In genomic region chr11:85647604-85648299, GRCh38 we compare ENCODE assay signal across 9 cellular contexts. TPM values are rescaled to one million over a fixed set of nuclear protein-coding genes. Genes with fewer than 3 reads are reported as not detected.
DNase-seq lines count a peak whose midpoint lies in the region; ATAC-seq, FAIRE-seq and TF ChIP-seq lines count a peak whose summit lies in the region.
"Had no signal": no experiment of that assay in that cellular context is flagged by ENCODE, and none has a peak within 500 bp of the region (broad histone marks: within the 10 kb centered on the region; RNA-seq: fewer than 3 reads in every experiment).

Gene TMEM126A (plus strand): TSS chr11:85647967. CDS start chr11:85650256, 2,289 bp downstream.

- peaks cover 22% of the 10 kb centered on the region for H3K4me1 Mint-ChIP-seq in activated CD4-positive, alpha-beta T cell treated with anti-CD3 and anti-CD28 coated beads for 36 hours
- H3K4me1 Mint-ChIP-seq in chondrocyte (ENCODE audit: low read depth) = peaks cover 20% of the 10 kb centered on the region

- intact Hi-C loops in activated CD4-positive, alpha-beta T cell treated with anti-CD3 and anti-CD28 coated beads for 36 hours (cut with DNase I, micrococcal nuclease) = loop anchor here (1.0 to 5.0 kb wide), 4 partner anchors 17 to 595 kb away; partner anchors contain the start of genes TMEM126B (in 2 of the 2), CREBZF (in 1 of the 2) and EED (in 1 of the 2)

- H3K4me1 ChIP-seq in keratinocyte (ENCODE audit: control insufficient read depth, extremely low read depth, insufficient read depth, low read length) = no peaks in the 10 kb centered on the region

- H3K79me2 ChIP-seq in keratinocyte (ENCODE audit: control insufficient read depth, insufficient read depth, low read length) = peaks cover 17% of the 10 kb centered on the region

- no peaks in the 10 kb centered on the region for H3K9me1 ChIP-seq in keratinocyte (ENCODE audit: control insufficient read depth, extremely low read depth, insufficient read depth, low read length)

- DNase-seq in Ammon's horn (ENCODE audit: low spot score) = peak; percentile 93
- DNase-seq in GM19239 (ENCODE audit: insufficient read length, low spot score) = peak; percentile 57
- DNase-seq in NCI-H510A treated with DMSO at 0.1 percent for 48 hours (lab: John Stamatoyannopoulos, UW) = peak; percentile 92
- DNase-seq in activated CD4-positive, alpha-beta T cell treated with anti-CD3 and anti-CD28 coated beads for 36 hours = peak; percentile 96
- DNase-seq in chondrocyte (ENCODE audit: low spot score) = peak; percentile 93
- DNase-seq in keratinocyte (ENCODE audit: low read depth, low spot score) = no peak
- DNase-seq in stimulated activated CD4-positive, alpha-beta T cell treated with anti-CD3 and anti-CD28 coated beads, Interleukin-12 subunit alpha, Interleukin-12 subunit beta, amount 100 ng/mL, for 48 hours (ENCODE audit: low read depth in 2 of 3, low spot score in 1 of 3) = peak; percentile 86 to 92 (median 87)

- H3K4me2 ChIP-seq in keratinocyte (ENCODE audit: control insufficient read depth, extremely low read depth, insufficient read depth, low read depth, low read length) = peak within 1 kb of the TSS; percentile 90

- no peaks in the 10 kb centered on the region for H3K27me3 ChIP-seq in keratinocyte (ENCODE audit: control insufficient read depth, extremely low read depth, insufficient read depth, low read length)

- no peaks in the 10 kb centered on the region for H3K9me3 ChIP-seq in keratinocyte (ENCODE audit: control insufficient read depth, low read depth, low read length)

- peak within 1 kb of the TSS; percentile 85 for H3K27ac ChIP-seq in keratinocyte (ENCODE audit: control insufficient read depth, insufficient read depth, low read length)

- H3K4me3 ChIP-seq in keratinocyte (ENCODE audit: control insufficient read depth in 2 of 3, extremely low read depth in 1 of 3, insufficient read depth in 2 of 3, low read depth in 1 of 3, low read length in 3 of 3) = peak within 1 kb of the TSS; percentile 55 to 94 (median 94)

- H3K9me3 Mint-ChIP-seq in activated CD4-positive, alpha-beta T cell treated with anti-CD3 and anti-CD28 coated beads for 36 hours (ENCODE audit: low read depth) = no peaks in the 10 kb centered on the region
- H3K9me3 Mint-ChIP-seq in chondrocyte (ENCODE audit: low read depth) = no peaks in the 10 kb centered on the region

- peak within 1 kb of the TSS; percentile 98 for H2AFZ ChIP-seq in keratinocyte (ENCODE audit: control insufficient read depth, low read length)

- dilution Hi-C loops in keratinocyte (cut with MboI; ENCODE audit: extremely low pct_ligation_motif_present, low sequenced_read_pairs) = no loop called here

- no peaks in the 10 kb centered on the region for H4K20me1 ChIP-seq in keratinocyte (ENCODE audit: control insufficient read depth, extremely low read depth, insufficient read depth, low read length)

- peak within 1 kb of the TSS; percentile 96 for H3K27ac Mint-ChIP-seq in activated CD4-positive, alpha-beta T cell treated with anti-CD3 and anti-CD28 coated beads for 36 hours
- H3K27ac Mint-ChIP-seq in chondrocyte (ENCODE audit: unreplicated experiment) = peak within 1 kb of the TSS; percentile 99

- peaks cover 12% of the 10 kb centered on the region for H3K27me3 Mint-ChIP-seq in activated CD4-positive, alpha-beta T cell treated with anti-CD3 and anti-CD28 coated beads for 36 hours
- H3K27me3 Mint-ChIP-seq in chondrocyte (ENCODE audit: low read depth) = peaks cover 13% of the 10 kb centered on the region

- POLR2A ChIA-PET in activated CD4-positive, alpha-beta T cell treated with anti-CD3 and anti-CD28 coated beads for 36 hours (lab: Charles Lee) = interaction anchor here (0.6 to 1.8 kb wide), 6 partner anchors 11 to 849 kb away, joined by 3 to 16 read pairs (median 4); partner anchors contain the start of genes CREBZF, DLG2 and TMEM126B

- FAIRE-seq in GM19239 (lab: Jason Lieb, UNC) (peak; percentile 94), keratinocyte (lab: Jason Lieb, UNC) (no peak)
- FAIRE-seq: endometrium had no signal

- peaks cover 17% of the 10 kb centered on the region for H3K36me3 Mint-ChIP-seq in activated CD4-positive, alpha-beta T cell treated with anti-CD3 and anti-CD28 coated beads for 36 hours (ENCODE audit: low read depth)
- peaks cover 2% of the 10 kb centered on the region for H3K36me3 Mint-ChIP-seq in chondrocyte (ENCODE audit: low read depth)

- CTCF ChIA-PET in activated CD4-positive, alpha-beta T cell treated with anti-CD3 and anti-CD28 coated beads for 36 hours (lab: Charles Lee) = interaction anchor here (1.0 to 2.5 kb wide), 6 partner anchors 9 to 19 kb away, joined by 4 to 12 read pairs (median 4); partner anchors contain the start of gene TMEM126B

- H3K9ac ChIP-seq in keratinocyte (ENCODE audit: control insufficient read depth, extremely low read depth, insufficient read depth, low read length) = peak within 1 kb of the TSS; percentile 91

- peak; percentile 99 for ATAC-seq in HG03442 (IDR thresholded peaks at IDR 0.05; ENCODE audit: unreplicated experiment)
- ATAC-seq in activated CD4-positive, alpha-beta T cell treated with anti-CD3 and anti-CD28 coated beads for 36 hours = peak; percentile 97

- H3K4me3 Mint-ChIP-seq in activated CD4-positive, alpha-beta T cell treated with anti-CD3 and anti-CD28 coated beads for 36 hours = peak within 1 kb of the TSS; percentile 99
- H3K4me3 Mint-ChIP-seq in chondrocyte (ENCODE audit: unreplicated experiment) = peak within 1 kb of the TSS; percentile 96

- TF ChIP-seq CTCF in chondrocyte (IDR thresholded peaks at IDR 0.05) = no peak
- TF ChIP-seq CTCF in keratinocyte (optimal IDR thresholded peaks at IDR 0.05 in 1 of 3, IDR thresholded peaks at IDR 0.05 in 1 of 3, conservative IDR thresholded peaks at IDR 0.05 in 1 of 3; ENCODE audit: extremely low read depth in 1 of 3, insufficient read depth in 2 of 3, low read length in 3 of 3) = no peak

- peaks cover 1 to 3% of the 10 kb centered on the region in 2 experiments for H3K36me3 ChIP-seq in keratinocyte (ENCODE audit: control insufficient read depth in 2 of 2, extremely low read depth in 1 of 2, insufficient read depth in 2 of 2, low read length in 2 of 2)

RNA-seq across cellular contexts. Expression of gene TMEM126A, which starts in this region (rescaled TPM):
- total RNA-seq in activated CD4-positive, alpha-beta T cell treated with anti-CD3 and anti-CD28 coated beads for 36 hours = 10 to 100 TPM; 21.7 to 37.4 TPM
- 28.8 to 35.8 TPM (median 30.7 TPM) in 3 replicates for total RNA-seq in chondrocyte
- 32.9 to 70.2 TPM (median 45.3 TPM) in 3 replicates for polyA plus RNA-seq in keratinocyte
- polyA plus RNA-seq in keratinocyte (2011; ENCODE audit: low read depth) = 6.0 TPM
- 32.3 and 73.5 TPM in 2 replicates for polyA plus RNA-seq in keratinocyte (2011; cell fraction: cytosol; rRNA removed)
- 15.7 and 24.8 TPM in 2 replicates for polyA plus RNA-seq in keratinocyte (2011; cell fraction: nucleus; rRNA removed)
- polyA plus RNA-seq in keratinocyte (2012; ENCODE audit: low replicate concordance) = 33.0 and 46.1 TPM in 2 replicates
- polyA minus RNA-seq in keratinocyte = 4.1 to 24.3 TPM (median 15.4 TPM) in 3 replicates
- polyA minus RNA-seq in keratinocyte (2011; cell fraction: cytosol; rRNA and poly(A)+ RNA removed) = 10.2 TPM
- 1.9 and 3.3 TPM in 2 replicates for polyA minus RNA-seq in keratinocyte (2011; cell fraction: nucleus; rRNA and poly(A)+ RNA removed)
